In the genomic region with DNA sequence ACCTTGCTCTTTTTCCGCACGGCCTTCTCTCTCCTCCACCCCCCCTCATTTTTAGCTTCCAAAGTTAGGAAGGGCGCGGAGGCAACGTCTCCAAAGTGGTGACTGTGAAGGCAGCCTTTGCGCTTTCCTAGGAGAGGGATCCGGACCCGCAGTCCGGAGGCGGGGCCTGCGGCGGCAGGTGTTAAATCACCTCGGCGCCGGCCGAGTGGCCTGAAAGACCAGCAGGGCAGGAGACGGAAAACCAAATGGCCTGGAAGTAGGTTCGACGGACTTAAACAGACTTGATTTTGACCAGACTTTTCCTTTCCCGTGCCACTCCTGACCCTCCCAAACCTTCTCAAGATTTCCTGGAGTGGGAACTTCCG, we compare ENCODE assay signal across 8 cellular contexts. TPM values are rescaled to one million over a fixed set of nuclear protein-coding genes. Genes with fewer than 3 reads are reported as not detected.
A peak's percentile ranks its signal among the peaks of the same experiment; 100 is the strongest.
DNase-seq lines count a peak whose midpoint lies in the region; ATAC-seq and TF ChIP-seq lines count a peak whose summit lies in the region.

No MANE protein-coding gene starts in this region.

- H3K4me2 ChIP-seq in smooth muscle cell = peak overlapping the region; percentile 96

- H3K4me1 ChIP-seq in smooth muscle cell (ENCODE audit: low read depth) = peaks cover 25% of the 10 kb centered on the region

- H3K27me3 ChIP-seq in HL-60 (ENCODE audit: insufficient read depth, poor library complexity, severe bottlenecking) (no peaks in the 10 kb centered on the region), smooth muscle cell (ENCODE audit: low read depth) (no peaks in the 10 kb centered on the region)

- H3K27ac ChIP-seq in HL-60 (replicated peaks) (peak overlapping the region; percentile 80), smooth muscle cell (ENCODE audit: low read depth) (peak overlapping the region; percentile 93)

- peaks cover 49% of the 10 kb centered on the region for H4K20me1 ChIP-seq in smooth muscle cell (ENCODE audit: low read depth)

- H3K36me3 ChIP-seq in smooth muscle cell (ENCODE audit: low read depth) = no peaks in the 10 kb centered on the region

- peak overlapping the region; percentile 74 for H2AFZ ChIP-seq in smooth muscle cell (ENCODE audit: low read depth)

- H3K79me2 ChIP-seq in smooth muscle cell (ENCODE audit: low read depth) = peaks cover 56% of the 10 kb centered on the region

- no peak for TF ChIP-seq CTCF in HL-60 (IDR thresholded peaks at IDR 0.05; ENCODE audit: insufficient read depth, low read length)
- no peak for TF ChIP-seq CTCF in smooth muscle cell (IDR thresholded peaks at IDR 0.05; ENCODE audit: borderline replicate concordance, insufficient read depth, poor library complexity, severe bottlenecking)

- in situ Hi-C loops in T47D (cut with HindIII; ENCODE audit: low pct_unique_long_range_greater_than_20kb, low sequenced_read_pairs) = no loop called here

- H3F3A ChIP-seq in smooth muscle cell (ENCODE audit: low read depth) = peaks cover 8% of the 10 kb centered on the region

- under 1% methylated on average over 21 of the region's 21 CpGs for WGBS in smooth muscle cell (ENCODE audit: low lambda C conversion rate)

- no peaks in the 10 kb centered on the region for H3K9me3 ChIP-seq in smooth muscle cell (replicated peaks; ENCODE audit: low read depth)

- DNase-seq in AG08396 (ENCODE audit: low spot score) = peak; percentile 54
- peak in 1 of 2 experiments; percentile 19 for DNase-seq in HL-60 (ENCODE audit: low read depth in 1 of 2, low spot score in 1 of 2)
- DNase-seq in T follicular helper cell (ENCODE audit: low read depth) = peak; percentile 12
- DNase-seq in T47D (ENCODE audit: low read depth in 1 of 2, low spot score in 1 of 2) = peak; percentile 47 to 69
- peak; percentile 76 for DNase-seq in iPS-NIHi7 (ENCODE audit: extremely low spot score)
- DNase-seq in smooth muscle cell (lab: John Stamatoyannopoulos, UW; ENCODE audit: unreplicated experiment) = peak; percentile 39

- ATAC-seq in GM18867 (IDR thresholded peaks at IDR 0.05; ENCODE audit: unreplicated experiment) (peak; percentile 11), GM18873 (IDR thresholded peaks at IDR 0.05; ENCODE audit: low FRiP score, unreplicated experiment) (no peak)

- H3K4me3 ChIP-seq in HL-60 (replicated peaks; ENCODE audit: insufficient read depth, low read length) (peak overlapping the region; percentile 94), smooth muscle cell (peak overlapping the region; percentile 98)

- H3K9ac ChIP-seq in smooth muscle cell (ENCODE audit: low read depth) = peak overlapping the region; percentile 99

RNA-seq across cellular contexts. Expression of a gene that starts 0.6 kb away (rescaled TPM):
- total RNA-seq in smooth muscle cell = 66.2 and 76.4 TPM in 2 replicates
- polyA plus RNA-seq in smooth muscle cell = 123 and 125 TPM in 2 replicates
